ENCODE assay signal across 36 cellular contexts in the genomic region with DNA sequence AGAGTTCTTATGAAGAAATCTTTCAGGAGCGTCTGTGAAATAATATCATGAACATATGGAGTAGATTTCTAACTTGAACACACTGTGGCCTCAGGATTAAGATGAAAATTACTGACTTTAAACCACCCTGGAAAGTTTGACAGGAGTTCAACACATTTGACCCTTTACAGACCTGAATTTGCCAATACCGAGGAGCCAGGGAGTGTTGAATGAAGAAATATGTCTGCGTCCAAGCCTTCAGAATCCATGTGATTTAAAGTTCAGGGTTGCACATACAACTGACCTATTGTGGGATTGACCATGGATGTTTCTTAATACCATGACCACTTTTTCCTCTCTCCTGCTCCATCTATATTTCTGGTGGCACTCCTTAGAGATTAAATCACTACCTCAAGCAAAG. TPM values are rescaled to one million over a fixed set of nuclear protein-coding genes. Genes with fewer than 3 reads are reported as not detected.
"Had no signal": no experiment of that assay in that cellular context is flagged by ENCODE, and none has a peak within 500 bp of the region (broad histone marks: within the 10 kb centered on the region; RNA-seq: fewer than 3 reads in every experiment).

No MANE protein-coding gene starts in this region.

- H3K27me3 ChIP-seq: adrenal gland, body of pancreas, breast epithelium, Peyer's patch, SJSA1 had no signal

- H3K9me3 ChIP-seq: adrenal gland, body of pancreas, breast epithelium, Peyer's patch, SJSA1, SK-N-SH had no signal

- ATAC-seq: activated CD8-positive, alpha-beta T cell treated with anti-CD3 and anti-CD28 coated beads for 36 hours; activated T-cell treated with anti-CD3 and anti-CD28 coated beads, Interleukin-2, amount 50 U/mL, for 72 hours; activated T-helper 17 cell treated with anti-CD3 and anti-CD28 coated beads, Interleukin-2, amount 50 U/mL, for 72 hours; body of pancreas; PC-3 had no signal

- H3K4me3 Mint-ChIP-seq: activated CD4-positive, alpha-beta T cell treated with anti-CD3 and anti-CD28 coated beads, Interleukin-2, amount 10 ng/mL, durations not matched to agents 24 days and 14 days; activated CD8-positive, alpha-beta T cell treated with anti-CD3 and anti-CD28 coated beads for 36 hours; activated naive CD4-positive, alpha-beta T cell treated with anti-CD3 and anti-CD28 coated beads, Interleukin-2, amount 50 U/mL, for 24 hours; activated naive CD8-positive, alpha-beta T cell treated with anti-CD3 and anti-CD28 coated beads, Interleukin-2, amount 10 ng/mL, durations not matched to agents 7 days and 5 days; activated T-cell treated with anti-CD3 and anti-CD28 coated beads, Interleukin-2, amount 50 U/mL, for 72 hours; activated T-helper 17 cell treated with anti-CD3 and anti-CD28 coated beads, Interleukin-2, amount 50 U/mL, for 72 hours; T-helper 1 cell treated with Interleukin-12 subunit alpha and Interleukin-12 subunit beta and Interleukin-4 antibody, amounts not matched to agents 30 μg/mL and 1 μg/mL, for 36 hours; T-helper 2 cell treated with Interferon-gamma antibody and Interleukin-4, amounts not matched to agents 5 μg/mL and 100 μg/mL, for 36 hours had no signal

- H3K27me3 Mint-ChIP-seq: activated CD4-positive, alpha-beta T cell treated with anti-CD3 and anti-CD28 coated beads, Interleukin-2, amount 10 ng/mL, durations not matched to agents 24 days and 14 days; activated CD8-positive, alpha-beta T cell treated with anti-CD3 and anti-CD28 coated beads for 36 hours; activated naive CD4-positive, alpha-beta T cell treated with anti-CD3 and anti-CD28 coated beads, Interleukin-2, amount 50 U/mL, for 24 hours; activated naive CD8-positive, alpha-beta T cell treated with anti-CD3 and anti-CD28 coated beads, Interleukin-2, amount 10 ng/mL, durations not matched to agents 7 days and 5 days; activated T-helper 17 cell treated with anti-CD3 and anti-CD28 coated beads, Interleukin-2, amount 50 U/mL, for 72 hours had no signal

- FAIRE-seq: astrocyte, TTC549 had no signal

- H3K27ac ChIP-seq: adrenal gland, body of pancreas, Peyer's patch, SJSA1 had no signal

- H3K36me3 ChIP-seq: adrenal gland, breast epithelium, Peyer's patch, SJSA1 had no signal

- H3K27ac Mint-ChIP-seq: activated CD4-positive, alpha-beta T cell treated with anti-CD3 and anti-CD28 coated beads, Interleukin-2, amount 10 ng/mL, durations not matched to agents 24 days and 14 days; activated CD8-positive, alpha-beta T cell treated with anti-CD3 and anti-CD28 coated beads for 36 hours; activated naive CD4-positive, alpha-beta T cell treated with anti-CD3 and anti-CD28 coated beads, Interleukin-2, amount 50 U/mL, for 24 hours; activated naive CD8-positive, alpha-beta T cell treated with anti-CD3 and anti-CD28 coated beads, Interleukin-2, amount 10 ng/mL, durations not matched to agents 7 days and 5 days; activated T-cell treated with anti-CD3 and anti-CD28 coated beads, Interleukin-2, amount 50 U/mL, for 72 hours; activated T-helper 17 cell treated with anti-CD3 and anti-CD28 coated beads, Interleukin-2, amount 50 U/mL, for 72 hours; T-helper 1 cell treated with Interleukin-12 subunit alpha and Interleukin-12 subunit beta and Interleukin-4 antibody, amounts not matched to agents 30 μg/mL and 1 μg/mL, for 36 hours; T-helper 2 cell treated with Interferon-gamma antibody and Interleukin-4, amounts not matched to agents 5 μg/mL and 100 μg/mL, for 36 hours had no signal

- H3K4me1 ChIP-seq: adrenal gland, body of pancreas, breast epithelium, Peyer's patch had no signal

- DNase-seq: activated CD4-positive, alpha-beta T cell treated with anti-CD3 and anti-CD28 coated beads, Interleukin-2, amount 10 ng/mL, durations not matched to agents 24 days and 14 days; activated CD4-positive, alpha-beta T cell treated with anti-CD3 and anti-CD28 coated beads, Interleukin-2, amount 50 U/mL, for 4 hours; activated CD8-positive, alpha-beta T cell treated with anti-CD3 and anti-CD28 coated beads for 36 hours; activated gamma-delta T cell; activated naive CD4-positive, alpha-beta T cell treated with Interleukin-2 at 50 U/mL for 16 hours; activated naive CD8-positive, alpha-beta T cell treated with anti-CD3 and anti-CD28 coated beads, Interleukin-2, amount 10 ng/mL, durations not matched to agents 7 days and 5 days; activated T-cell treated with anti-CD3 and anti-CD28 coated beads, Interleukin-2, amount 50 U/mL, for 1 hour; activated T-cell treated with anti-CD3 and anti-CD28 coated beads, Interleukin-2, amount 50 U/mL, for 72 hours; adrenal gland; body of pancreas; Kasumi-1; MM.1S; MV-4-11; NCI-H1092; NCI-H1436 treated with DMSO at 0.1 percent for 48 hours; NCI-H1694 treated with DMSO at 0.1 percent for 48 hours; NCI-H2029; NCI-H510A; NCI-H526; NCI-H748 treated with DMSO at 0.1 percent for 48 hours; NK-92 treated with Interleukin-12 subunit alpha and Interleukin-12 subunit beta, amount 100 ng/mL, for 24 hours; Peyer's patch; RPMI8226; SHP77 treated with DMSO at 0.1 percent for 48 hours; SK-N-SH had no signal

- H3K9me3 Mint-ChIP-seq: activated CD4-positive, alpha-beta T cell treated with anti-CD3 and anti-CD28 coated beads, Interleukin-2, amount 10 ng/mL, durations not matched to agents 24 days and 14 days had no signal

- H3K4me3 ChIP-seq: adrenal gland, body of pancreas, breast epithelium, Peyer's patch, SJSA1 had no signal

- H3K36me3 Mint-ChIP-seq: activated naive CD4-positive, alpha-beta T cell treated with anti-CD3 and anti-CD28 coated beads, Interleukin-2, amount 50 U/mL, for 24 hours; activated naive CD8-positive, alpha-beta T cell treated with anti-CD3 and anti-CD28 coated beads, Interleukin-2, amount 10 ng/mL, durations not matched to agents 7 days and 5 days had no signal

- H3K4me1 Mint-ChIP-seq: activated CD4-positive, alpha-beta T cell treated with anti-CD3 and anti-CD28 coated beads, Interleukin-2, amount 10 ng/mL, durations not matched to agents 24 days and 14 days; activated naive CD4-positive, alpha-beta T cell treated with anti-CD3 and anti-CD28 coated beads, Interleukin-2, amount 50 U/mL, for 24 hours; activated naive CD8-positive, alpha-beta T cell treated with anti-CD3 and anti-CD28 coated beads, Interleukin-2, amount 10 ng/mL, durations not matched to agents 7 days and 5 days; activated T-helper 17 cell treated with anti-CD3 and anti-CD28 coated beads, Interleukin-2, amount 50 U/mL, for 72 hours had no signal

RNA-seq across cellular contexts. Expression of gene PRL, which starts 57.6 kb away (rescaled TPM):
- total RNA-seq: activated CD4-positive, alpha-beta T cell treated with anti-CD3 and anti-CD28 coated beads, Interleukin-2, amount 10 ng/mL, durations not matched to agents 24 days and 14 days; activated CD8-positive, alpha-beta memory T cell treated with anti-CD3 and anti-CD28 coated beads for 36 hours; activated naive CD8-positive, alpha-beta T cell treated with anti-CD3 and anti-CD28 coated beads, Interleukin-2, amount 10 ng/mL, durations not matched to agents 7 days and 5 days; activated T-helper 17 cell treated with anti-CD3 and anti-CD28 coated beads, Interleukin-2, amount 50 U/mL, for 72 hours; adrenal gland; astrocyte; body of pancreas; cardiac septum; PC-3; Peyer's patch; SJSA1 had no signal
- polyA plus RNA-seq: adrenal gland, SK-N-SH had no signal
